12 cellular contexts compared by ENCODE assay signal in the genomic region with DNA sequence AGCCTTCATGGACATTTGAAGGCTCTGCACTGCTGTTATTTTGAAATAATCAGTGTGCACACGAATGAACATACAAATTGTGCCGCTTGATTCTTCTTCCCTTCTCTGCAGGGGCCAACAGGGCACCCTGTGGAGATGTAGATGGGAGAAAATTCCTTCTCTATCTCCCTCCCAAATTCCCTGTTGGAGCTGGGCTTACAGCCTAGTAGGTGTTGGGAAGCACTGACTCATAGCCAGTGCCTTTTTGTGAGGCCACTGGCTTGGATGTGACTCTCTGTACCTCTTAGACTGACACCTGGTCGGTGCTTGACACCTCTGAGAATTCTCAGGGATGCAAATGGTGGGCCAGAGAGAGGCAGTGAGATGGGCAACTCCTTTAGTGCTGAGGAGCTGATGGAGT.
"Had no signal": no experiment of that assay in that cellular context is flagged by ENCODE, and none has a peak within 500 bp of the region (broad histone marks: within the 10 kb centered on the region; RNA-seq: fewer than 3 reads in every experiment).

No MANE protein-coding gene starts in this region.

- H3K4me3 Mint-ChIP-seq: activated naive CD4-positive, alpha-beta T cell treated with anti-CD3 and anti-CD28 coated beads, Interleukin-2, amount 10 ng/mL, durations not matched to agents 7 days and 5 days; natural killer cell treated with Interleukin-12 subunit alpha and Interleukin-12 subunit beta and Interleukin-15 and Interleukin-18, amount 100 ng/mL, for 72 hours; stimulated activated memory B cell treated with anti-CD40 and anti-IgM and Interleukin-4, amounts not matched to agents 10 μg/mL and 1 μg/mL and 100 μg/mL, for 72 hours had no signal

- H3K9me3 Mint-ChIP-seq: activated naive CD4-positive, alpha-beta T cell treated with anti-CD3 and anti-CD28 coated beads, Interleukin-2, amount 10 ng/mL, durations not matched to agents 7 days and 5 days; natural killer cell treated with Interleukin-12 subunit alpha and Interleukin-12 subunit beta and Interleukin-15 and Interleukin-18, amount 100 ng/mL, for 72 hours; stimulated activated memory B cell treated with anti-CD40 and anti-IgM and Interleukin-4, amounts not matched to agents 10 μg/mL and 1 μg/mL and 100 μg/mL, for 72 hours had no signal

- H3K27me3 ChIP-seq: cardiac muscle cell, gastroesophageal sphincter, heart right ventricle, right atrium auricular region had no signal

- H3K4me3 ChIP-seq: cardiac muscle cell, gastroesophageal sphincter, heart right ventricle, right atrium auricular region had no signal

- H3K36me3 ChIP-seq: cardiac muscle cell, gastroesophageal sphincter, heart right ventricle, right atrium auricular region had no signal

- H3K4me1 Mint-ChIP-seq: activated naive CD4-positive, alpha-beta T cell treated with anti-CD3 and anti-CD28 coated beads, Interleukin-2, amount 10 ng/mL, durations not matched to agents 7 days and 5 days; stimulated activated memory B cell treated with anti-CD40 and anti-IgM and Interleukin-4, amounts not matched to agents 10 μg/mL and 1 μg/mL and 100 μg/mL, for 72 hours had no signal

- H3K36me3 Mint-ChIP-seq: activated naive CD4-positive, alpha-beta T cell treated with anti-CD3 and anti-CD28 coated beads, Interleukin-2, amount 10 ng/mL, durations not matched to agents 7 days and 5 days; natural killer cell treated with Interleukin-12 subunit alpha and Interleukin-12 subunit beta and Interleukin-15 and Interleukin-18, amount 100 ng/mL, for 72 hours; stimulated activated memory B cell treated with anti-CD40 and anti-IgM and Interleukin-4, amounts not matched to agents 10 μg/mL and 1 μg/mL and 100 μg/mL, for 72 hours had no signal

- DNase-seq: activated naive CD4-positive, alpha-beta T cell treated with anti-CD3 and anti-CD28 coated beads, Interleukin-2, amount 10 ng/mL, durations not matched to agents 7 days and 5 days; heart right ventricle; kidney glomerular epithelial cell; left ventricle myocardium superior; mesenchymal stem cell; occipital lobe; stimulated activated CD4-positive, alpha-beta T cell treated with anti-CD3 and anti-CD28 coated beads, Interleukin-2, amount 100 ng/mL, for 48 hours had no signal

- ATAC-seq: gastroesophageal sphincter; heart right ventricle; left ventricle myocardium superior; natural killer cell treated with Interleukin-12 subunit alpha and Interleukin-12 subunit beta and Interleukin-15 and Interleukin-18, amount 100 ng/mL, for 72 hours; stimulated activated memory B cell treated with anti-CD40 and anti-IgM and Interleukin-4, amounts not matched to agents 10 μg/mL and 1 μg/mL and 100 μg/mL, for 72 hours had no signal

- H3K27ac Mint-ChIP-seq: activated naive CD4-positive, alpha-beta T cell treated with anti-CD3 and anti-CD28 coated beads, Interleukin-2, amount 10 ng/mL, durations not matched to agents 7 days and 5 days; natural killer cell treated with Interleukin-12 subunit alpha and Interleukin-12 subunit beta and Interleukin-15 and Interleukin-18, amount 100 ng/mL, for 72 hours; stimulated activated memory B cell treated with anti-CD40 and anti-IgM and Interleukin-4, amounts not matched to agents 10 μg/mL and 1 μg/mL and 100 μg/mL, for 72 hours had no signal
